8 cellular contexts compared by ENCODE assay signal in the genomic region with DNA sequence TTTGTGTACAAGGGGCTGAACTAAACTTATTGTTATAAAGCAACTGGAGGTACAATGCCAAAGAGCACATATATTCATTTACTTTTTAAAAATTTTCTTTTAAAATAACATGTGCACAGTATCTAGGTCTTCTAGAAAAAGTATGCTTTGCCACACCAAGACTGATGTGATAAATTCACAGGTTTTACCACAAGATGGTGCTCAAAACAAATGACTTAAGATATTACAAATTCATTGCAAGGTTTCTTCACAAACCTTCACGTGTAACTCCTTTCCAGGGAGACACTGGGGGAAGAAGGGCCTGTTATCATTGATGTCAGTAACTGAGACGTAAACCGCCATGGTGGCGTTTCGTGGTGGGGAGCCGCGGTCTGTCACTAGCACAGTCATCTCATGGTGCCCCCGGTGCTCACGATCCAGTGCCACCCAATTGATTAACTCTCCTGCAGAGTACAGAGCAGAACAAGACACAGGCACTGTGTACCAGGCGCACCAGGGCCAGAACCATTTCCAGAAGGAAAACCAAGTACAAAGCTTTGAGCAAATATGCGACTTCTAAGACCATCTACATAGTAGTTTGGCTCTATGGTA.
DNase-seq lines count a peak whose midpoint lies in the region; ATAC-seq and TF ChIP-seq lines count a peak whose summit lies in the region.

No MANE protein-coding gene starts in this region.

- no peaks in the 10 kb centered on the region for H3K36me3 Mint-ChIP-seq in T-helper 2 cell treated with Interferon-gamma antibody and Interleukin-4, amounts not matched to agents 5 μg/mL and 100 μg/mL, for 36 hours (ENCODE audit: low read depth)
- H3K36me3 Mint-ChIP-seq in activated CD4-positive, alpha-beta memory T cell treated with anti-CD3 and anti-CD28 coated beads for 36 hours: no peaks in the 10 kb centered on the region

- H3K79me2 ChIP-seq in HCT116 (ENCODE audit: insufficient read depth, low read length): no peaks in the 10 kb centered on the region

- H3K9ac ChIP-seq in HCT116 (ENCODE audit: low read length) (no peak overlapping the region), adipocyte (ENCODE audit: low read length) (no peak overlapping the region)

- no TSS peak for BruUV-seq in HCT116 (replicated peaks; lab: Mats Ljungman, UMichigan)

- peak overlapping the region; percentile 70 for H2AFZ ChIP-seq in HCT116 (ENCODE audit: low read depth, low read length, poor library complexity, severe bottlenecking)

- no peaks in the 10 kb centered on the region for H4K20me1 ChIP-seq in HCT116 (ENCODE audit: insufficient read depth)

- no peaks in the 10 kb centered on the region for H3K27me3 ChIP-seq in HCT116 (ENCODE audit: insufficient read depth, low read length)
- no peaks in the 10 kb centered on the region for H3K27me3 ChIP-seq in adipocyte (replicated peaks; ENCODE audit: control insufficient read depth, insufficient read depth, low read length)
- H3K27me3 ChIP-seq in lower lobe of right lung (ENCODE audit: low read depth): peaks cover 22% of the 10 kb centered on the region
- no peaks in the 10 kb centered on the region for H3K27me3 ChIP-seq in ascending aorta

- POLR2A ChIA-PET in HCT116 (lab: Charles Lee): no interaction called here
- POLR2A ChIA-PET in activated CD4-positive, alpha-beta memory T cell treated with anti-CD3 and anti-CD28 coated beads for 36 hours (lab: Charles Lee): no interaction called here

- H3K4me2 ChIP-seq in HCT116 (ENCODE audit: low read length): no peak overlapping the region

- ATAC-seq in HCT116 (peak; percentile 86), lower lobe of right lung (peak in 1 of 2 donors; percentile 39)

- no peak overlapping the region for H3K27ac Mint-ChIP-seq in T-helper 2 cell treated with Interferon-gamma antibody and Interleukin-4, amounts not matched to agents 5 μg/mL and 100 μg/mL, for 36 hours
- H3K27ac Mint-ChIP-seq in activated CD4-positive, alpha-beta memory T cell treated with anti-CD3 and anti-CD28 coated beads for 36 hours: no peak overlapping the region

- H3K4me3 ChIP-seq in HCT116 (replicated peaks in 1 of 2; ENCODE audit: low read depth in 1 of 2, low read length in 2 of 2) (no peak overlapping the region), adipocyte (ENCODE audit: low read length) (no peak overlapping the region), lower lobe of right lung (no peak overlapping the region), ascending aorta (no peak overlapping the region)

- peaks cover 10% of the 10 kb centered on the region for H3K4me1 Mint-ChIP-seq in T-helper 2 cell treated with Interferon-gamma antibody and Interleukin-4, amounts not matched to agents 5 μg/mL and 100 μg/mL, for 36 hours (ENCODE audit: low read depth)
- H3K4me1 Mint-ChIP-seq in activated CD4-positive, alpha-beta memory T cell treated with anti-CD3 and anti-CD28 coated beads for 36 hours (ENCODE audit: low read depth): peaks cover 11% of the 10 kb centered on the region

- peak; percentile 39 to 58 (median 55); a peak in 5 of 6 replicates for TF ChIP-seq CTCF in HCT116 (IDR thresholded peaks at IDR 0.05 in 2 of 3, conservative IDR thresholded peaks at IDR 0.05 in 1 of 3; ENCODE audit: borderline replicate concordance in 1 of 3, insufficient read depth in 1 of 3, low read depth in 2 of 3, low read length in 2 of 3)
- peak; percentile 27 for TF ChIP-seq CTCF in lower lobe of right lung (IDR thresholded peaks at IDR 0.05)
- peak in 1 of 3 experiments; percentile 53 for TF ChIP-seq CTCF in ascending aorta (IDR thresholded peaks at IDR 0.05)

- H3K36me3 ChIP-seq in HCT116 (ENCODE audit: control insufficient read depth in 1 of 2, insufficient read depth in 2 of 2, low read length in 2 of 2) (no peaks in the 10 kb centered on the region), adipocyte (ENCODE audit: control insufficient read depth, insufficient read depth, low read length, severe bottlenecking) (no peaks in the 10 kb centered on the region), lower lobe of right lung (no peaks in the 10 kb centered on the region), ascending aorta (no peaks in the 10 kb centered on the region)

- RAD21 ChIA-PET in HCT116 (lab: Charles Lee; ENCODE audit: low non-redundant PET in 1 of 2, low total read pairs in 2 of 2, uncharacterized antibody in 2 of 2, unreplicated experiment in 2 of 2): interaction anchor here in 1 of 2 experiments (1.6 kb wide), 1 partner anchor 177 kb away, joined by 5 read pairs; no protein-coding TSS in a partner anchor

- H3K9me3 Mint-ChIP-seq in T-helper 2 cell treated with Interferon-gamma antibody and Interleukin-4, amounts not matched to agents 5 μg/mL and 100 μg/mL, for 36 hours: no peaks in the 10 kb centered on the region
- H3K9me3 Mint-ChIP-seq in activated CD4-positive, alpha-beta memory T cell treated with anti-CD3 and anti-CD28 coated beads for 36 hours: peaks cover 2% of the 10 kb centered on the region

- CTCF ChIA-PET in HCT116 (lab: Charles Lee): interaction anchor here (0.8 to 1.9 kb wide), 5 partner anchors 15 to 289 kb away, joined by 3 to 7 read pairs (median 3); a partner anchor contains a TSS
- CTCF ChIA-PET in activated CD4-positive, alpha-beta memory T cell treated with anti-CD3 and anti-CD28 coated beads for 36 hours (lab: Charles Lee): interaction anchor here (1.4 kb wide), 1 partner anchor 177 kb away, joined by 6 read pairs; no protein-coding TSS in a partner anchor

- peak; percentile 63 for TF ChIP-seq RAD21 in HCT116 (IDR thresholded peaks at IDR 0.05; ENCODE audit: low read depth)

- peaks cover 32% of the 10 kb centered on the region for H3K27me3 Mint-ChIP-seq in T-helper 2 cell treated with Interferon-gamma antibody and Interleukin-4, amounts not matched to agents 5 μg/mL and 100 μg/mL, for 36 hours (ENCODE audit: low read depth)
- H3K27me3 Mint-ChIP-seq in activated CD4-positive, alpha-beta memory T cell treated with anti-CD3 and anti-CD28 coated beads for 36 hours: peaks cover 33% of the 10 kb centered on the region

- DNase-seq in AML-193 (lab: John Stamatoyannopoulos, UW) (peak; percentile 1 to 7), HCT116 (ENCODE audit: low read depth, low spot score) (no peak), adipocyte (ENCODE audit: low read depth) (peak; percentile 70), lower lobe of right lung (no peak), ascending aorta (ENCODE audit: low spot score in 2 of 2) (no peak)
- no peak for DNase-seq in T-helper 2 cell treated with Interferon-gamma antibody and Interleukin-4, amounts not matched to agents 5 μg/mL and 100 μg/mL, for 36 hours (ENCODE audit: low spot score)
- no peak for DNase-seq in stimulated activated naive CD4-positive, alpha-beta T cell treated with Interleukin-2 at 50 U/mL for 16 hours (lab: John Stamatoyannopoulos, UW)
- DNase-seq in activated CD4-positive, alpha-beta memory T cell treated with anti-CD3 and anti-CD28 coated beads for 36 hours: no peak

- no peak overlapping the region for H3K27ac ChIP-seq in HCT116 (ENCODE audit: low read depth, low read length)
- no peak overlapping the region for H3K27ac ChIP-seq in lower lobe of right lung
- no peak overlapping the region for H3K27ac ChIP-seq in ascending aorta

- H3K9me3 ChIP-seq in HCT116 (ENCODE audit: control insufficient read depth in 1 of 2, insufficient read depth in 1 of 2, low read depth in 1 of 2, low read length in 2 of 2): no peaks in the 10 kb centered on the region
- no peaks in the 10 kb centered on the region for H3K9me3 ChIP-seq in adipocyte (ENCODE audit: control insufficient read depth, low read length)
- no peaks in the 10 kb centered on the region for H3K9me3 ChIP-seq in lower lobe of right lung
- no peaks in the 10 kb centered on the region for H3K9me3 ChIP-seq in ascending aorta

- intact Hi-C loops in HCT116 (cut with micrococcal nuclease) (loop anchor here (2.0 to 5.0 kb wide), 3 partner anchors 177 to 557 kb away; no protein-coding TSS in a partner anchor), lower lobe of right lung (cut with DNase I) (no loop called here), ascending aorta (cut with DNase I) (no loop called here)
- intact Hi-C loops in activated CD4-positive, alpha-beta memory T cell treated with anti-CD3 and anti-CD28 coated beads for 36 hours (cut with micrococcal nuclease): no loop called here

- no peak for TF ChIP-seq POLR2A in HCT116 (IDR thresholded peaks at IDR 0.05; ENCODE audit: borderline replicate concordance, extremely low read depth, insufficient read depth, insufficient read length)

- no peak overlapping the region for H3K4me3 Mint-ChIP-seq in T-helper 2 cell treated with Interferon-gamma antibody and Interleukin-4, amounts not matched to agents 5 μg/mL and 100 μg/mL, for 36 hours
- no peak overlapping the region for H3K4me3 Mint-ChIP-seq in activated CD4-positive, alpha-beta memory T cell treated with anti-CD3 and anti-CD28 coated beads for 36 hours

- no peaks in the 10 kb centered on the region for H3K9me2 ChIP-seq in HCT116 (ENCODE audit: insufficient read depth)

- no peaks in the 10 kb centered on the region for H3K4me1 ChIP-seq in HCT116 (ENCODE audit: control insufficient read depth in 1 of 2, insufficient read depth in 2 of 2, low read length in 2 of 2)
- peaks cover 14% of the 10 kb centered on the region for H3K4me1 ChIP-seq in adipocyte (ENCODE audit: control insufficient read depth, insufficient read depth, low read length)
- H3K4me1 ChIP-seq in lower lobe of right lung: peaks cover 7% of the 10 kb centered on the region
- H3K4me1 ChIP-seq in ascending aorta: no peaks in the 10 kb centered on the region

TF ChIP-seq in HCT116, 20 proteins besides CTCF, POLR2A, EP300 and RAD21:
- TF ChIP-seq CEBPB (IDR thresholded peaks at IDR 0.05; ENCODE audit: low read depth) (no peak), EZH2 (IDR thresholded peaks at IDR 0.05) (no peak)
- TF ChIP-seq, protein P1, sequence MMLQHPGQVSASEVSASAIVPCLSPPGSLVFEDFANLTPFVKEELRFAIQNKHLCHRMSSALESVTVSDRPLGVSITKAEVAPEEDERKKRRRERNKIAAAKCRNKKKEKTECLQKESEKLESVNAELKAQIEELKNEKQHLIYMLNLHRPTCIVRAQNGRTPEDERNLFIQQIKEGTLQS (IDR thresholded peaks at IDR 0.05): no peak
- TF ChIP-seq, protein P2, sequence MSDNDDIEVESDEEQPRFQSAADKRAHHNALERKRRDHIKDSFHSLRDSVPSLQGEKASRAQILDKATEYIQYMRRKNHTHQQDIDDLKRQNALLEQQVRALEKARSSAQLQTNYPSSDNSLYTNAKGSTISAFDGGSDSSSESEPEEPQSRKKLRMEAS (IDR thresholded peaks at IDR 0.05): peak; percentile 34; the same call in 1 of the 2 replicates

Comparison
In these comparisons a context has a peak if more than half of its experiments do, and no peak if none do; other contexts are left out.
1. DNase-seq: peak in AML-193 (2 of 2) and adipocyte (single experiment); none in HCT116 (single experiment), lower lobe of right lung (single experiment), T-helper 2 cell treated with Interferon-gamma antibody and Interleukin-4, amounts not matched to agents 5 μg/mL and 100 μg/mL, for 36 hours (single experiment), stimulated activated naive CD4-positive, alpha-beta T cell treated with Interleukin-2 at 50 U/mL for 16 hours (single experiment), ascending aorta (0 of 2) and activated CD4-positive, alpha-beta memory T cell treated with anti-CD3 and anti-CD28 coated beads for 36 hours (single experiment).